ENCODE assay signal across 8 cellular contexts in genomic region chr11:560305-561147, GRCh38. TPM values are rescaled to one million over a fixed set of nuclear protein-coding genes. Genes with fewer than 3 reads are reported as not detected.
A peak's percentile ranks its signal among the peaks of the same experiment; 100 is the strongest.
DNase-seq lines count a peak whose midpoint lies in the region; ATAC-seq, FAIRE-seq and TF ChIP-seq lines count a peak whose summit lies in the region.

LMNTD2 (minus strand) TSS chr11:560738; CDS start chr11:560716, 22 bp downstream.
RASSF7 (plus strand) TSS chr11:560970; CDS start chr11:561769, 799 bp downstream.

- peak; percentile 47; the same call in 1 of the 2 replicates for TF ChIP-seq POLR2A in H54 (IDR thresholded peaks at IDR 0.05; ENCODE audit: low read depth, low read length)
- peak in 1 of 2 donors; percentile 8 for TF ChIP-seq POLR2A in suprapubic skin (IDR thresholded peaks at IDR 0.05)

- H3K4me3 ChIP-seq in MG63 (peak within 1 kb of the TSS; percentile 50), SJSA1 (peak within 1 kb of the TSS; percentile 81), suprapubic skin (peak within 1 kb of the TSS; percentile 86)

- FAIRE-seq in H54 (lab: Jason Lieb, UNC) = no peak

- H3K36me3 ChIP-seq in MG63 (no peaks in the 10 kb centered on the region), SJSA1 (no peaks in the 10 kb centered on the region), suprapubic skin (no peaks in the 10 kb centered on the region)

- 0% methylated on average over 25 of the region's 95 CpGs for WGBS in suprapubic skin

- TF ChIP-seq CTCF in omental fat pad (IDR thresholded peaks at IDR 0.05) (no peak), suprapubic skin (IDR thresholded peaks at IDR 0.05) (no peak)

- H3K4me1 ChIP-seq in SJSA1 (replicated peaks) (peaks cover 16% of the 10 kb centered on the region), suprapubic skin (peaks cover 53% of the 10 kb centered on the region)

- DNase-seq in ELF-1 (ENCODE audit: low read depth, low spot score) = peak; percentile 87
- peak; percentile 97 for DNase-seq in H54 (ENCODE audit: insufficient read length, low spot score)
- DNase-seq in MG63 = peak; percentile 84
- DNase-seq in SJSA1 (ENCODE audit: low read depth in 1 of 2, low spot score in 2 of 2) = peak; percentile 36 to 75
- peak; percentile 96 for DNase-seq in activated naive CD4-positive, alpha-beta T cell treated with Interleukin-2 at 50 U/mL for 16 hours
- peak; percentile 73 for DNase-seq in globus pallidus (ENCODE audit: low spot score)
- peak; percentile 88 for DNase-seq in omental fat pad (ENCODE audit: low spot score)
- DNase-seq in suprapubic skin (ENCODE audit: low spot score in 2 of 2) = peak; percentile 92 to 95

- H3K9me3 ChIP-seq in MG63 = no peaks in the 10 kb centered on the region
- no peaks in the 10 kb centered on the region for H3K9me3 ChIP-seq in SJSA1 (replicated peaks)
- no peaks in the 10 kb centered on the region for H3K9me3 ChIP-seq in suprapubic skin

- H3K27me3 ChIP-seq in MG63 = peaks cover 7% of the 10 kb centered on the region
- no peaks in the 10 kb centered on the region for H3K27me3 ChIP-seq in SJSA1 (replicated peaks)
- peaks cover 19% of the 10 kb centered on the region for H3K27me3 ChIP-seq in suprapubic skin

- ATAC-seq in omental fat pad (ENCODE audit: low FRiP score) = peak; percentile 86

- H3K27ac ChIP-seq in SJSA1 = no peak within 1 kb of the TSS
- peak within 1 kb of the TSS; percentile 89 for H3K27ac ChIP-seq in suprapubic skin

- TF ChIP-seq EP300 in suprapubic skin (IDR thresholded peaks at IDR 0.05) = no peak

RNA-seq across cellular contexts. Expression of gene LMNTD2, which starts in this region (rescaled TPM):
- 0.20 and 0.30 TPM in 2 replicates for total RNA-seq in MG63 (2014; rRNA removed; shearing (Covaris generic); ENCODE audit: low replicate concordance)
- 0.18 TPM in 1 of 2 replicates, not detected in the other for total RNA-seq in SJSA1 (2014; rRNA removed; shearing (Covaris generic))
- 1 to 10 TPM in 3 of 4 donors, under 1 TPM in 1; 0.95 to 5.5 (median 1.7) TPM for total RNA-seq in omental fat pad
- total RNA-seq in suprapubic skin = 10 to 100 TPM in 1 of 4 donors, 1 to 10 TPM in 3; 6.3 to 17.8 (median 8.7) TPM

RNA-seq across cellular contexts. Expression of gene RASSF7, which starts in this region (rescaled TPM):
- total RNA-seq in MG63 (2014; rRNA removed; shearing (Covaris generic); ENCODE audit: low replicate concordance) = 3.0 and 25.8 TPM in 2 replicates
- 13.8 and 16.4 TPM in 2 replicates for total RNA-seq in SJSA1 (2014; rRNA removed; shearing (Covaris generic))
- total RNA-seq in omental fat pad (10 to 100 TPM in 3 of 4 donors, 1 to 10 TPM in 1; 9.1 to 31.8 (median 13.4) TPM), suprapubic skin (100 to 1,000 TPM in 1 of 4 donors, 10 to 100 TPM in 3; 82.6 to 113 (median 87.0) TPM)
